Comparison of ENCODE assay signal across 12 cellular contexts in the genomic region with DNA sequence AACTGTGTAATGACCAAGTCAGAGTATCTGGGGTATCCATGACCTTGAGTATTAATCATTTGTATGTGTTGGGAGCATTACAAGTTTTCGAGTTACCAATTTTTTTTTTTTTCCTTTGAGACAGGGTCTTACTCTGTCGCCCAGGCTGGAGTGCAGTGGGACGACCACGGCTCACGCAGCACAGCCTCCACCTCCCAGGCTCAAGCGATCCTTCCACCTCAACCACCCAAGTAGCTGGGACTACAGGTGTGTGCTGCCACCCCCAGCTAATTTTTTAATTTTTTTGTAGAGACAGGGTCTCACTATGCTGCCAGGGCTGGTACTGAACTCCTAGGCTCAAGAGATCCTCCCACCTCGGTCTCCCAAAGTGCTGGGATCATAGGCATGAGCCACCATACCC. TPM values are rescaled to one million over a fixed set of nuclear protein-coding genes. Genes with fewer than 3 reads are reported as not detected.
A peak's percentile ranks its signal among the peaks of the same experiment; 100 is the strongest.
DNase-seq lines count a peak whose midpoint lies in the region; ATAC-seq, FAIRE-seq and TF ChIP-seq lines count a peak whose summit lies in the region.
"Had no signal": no experiment of that assay in that cellular context is flagged by ENCODE, and none has a peak within 500 bp of the region (broad histone marks: within the 10 kb centered on the region; RNA-seq: fewer than 3 reads in every experiment).

No MANE protein-coding gene starts in this region.

- no peak overlapping the region for H2AFZ ChIP-seq in HepG2 (ENCODE audit: low read length)

- H3K36me3 Mint-ChIP-seq in chondrocyte (ENCODE audit: low read depth) = peaks cover 29% of the 10 kb centered on the region
- peaks cover 0 to 19% (median 1%) of the 10 kb centered on the region in 3 donors for H3K36me3 Mint-ChIP-seq in naive thymus-derived CD8-positive, alpha-beta T cell

- H3K36me3 ChIP-seq in liver (ENCODE audit: control insufficient read depth in 4 of 4, insufficient read depth in 3 of 4, low read depth in 1 of 4, low read length in 3 of 4) (peaks cover 0 to 5% (median 0%) of the 10 kb centered on the region in 4 donors), HepG2 (replicated peaks in 1 of 2; ENCODE audit: control insufficient read depth in 1 of 2, insufficient read depth in 2 of 2, low read length in 2 of 2) (peaks cover 8 to 18% of the 10 kb centered on the region in 2 experiments; a peak in 4 of 5 replicates), aorta (ENCODE audit: control insufficient read depth in 1 of 2, insufficient read depth in 2 of 2, low read length in 1 of 2) (peaks cover 0 to 2% of the 10 kb centered on the region in 2 donors)

- POLR2A ChIA-PET in HepG2 (lab: Yijun Ruan, JAX) = no interaction called here
- POLR2A ChIA-PET in naive thymus-derived CD8-positive, alpha-beta T cell (lab: Charles Lee) = interaction anchor here (0.6 to 2.0 kb wide), 2 partner anchors 20 to 60 kb away, joined by 5 to 15 read pairs; partner anchors contain the start of gene SSH1

- 96% methylated on average over 7 of the region's 7 CpGs for WGBS in liver
- WGBS in HepG2 (ENCODE audit: low lambda C conversion rate) = 95% methylated on average over 7 of the region's 7 CpGs
- 50 to 63% methylated on average over 7 of the region's 7 CpGs for WGBS in aorta, 2 donors

- H3K4me1 Mint-ChIP-seq in chondrocyte (ENCODE audit: low read depth) = peaks cover 92% of the 10 kb centered on the region
- H3K4me1 Mint-ChIP-seq in naive thymus-derived CD8-positive, alpha-beta T cell = peaks cover 18 to 42% (median 35%) of the 10 kb centered on the region in 4 donors

- TF ChIP-seq EP300 in HepG2 (IDR thresholded peaks at IDR 0.05; ENCODE audit: low read depth in 2 of 2, low read length in 2 of 2) (no peak), HepG2 (CRISPR knock-in tag; IDR thresholded peaks at IDR 0.05; ENCODE audit: borderline replicate concordance) (no peak)

- no peak for TF ChIP-seq POLR2A in HepG2 (IDR thresholded peaks at IDR 0.05; ENCODE audit: insufficient read depth in 1 of 2, low read depth in 2 of 2, low read length in 2 of 2)

- no peaks in the 10 kb centered on the region for H3K27me3 ChIP-seq in liver (ENCODE audit: control insufficient read depth in 4 of 4, insufficient read depth in 4 of 4, low read length in 3 of 4)
- H3K27me3 ChIP-seq in HepG2 (ENCODE audit: control insufficient read depth in 1 of 2, insufficient read depth in 2 of 2, low read length in 2 of 2) = no peaks in the 10 kb centered on the region
- no peaks in the 10 kb centered on the region for H3K27me3 ChIP-seq in aorta (ENCODE audit: control insufficient read depth in 1 of 2, insufficient read depth in 2 of 2, low read length in 1 of 2)

- H3K4me3 Mint-ChIP-seq in chondrocyte (ENCODE audit: unreplicated experiment) = peak overlapping the region; percentile 48
- peak overlapping the region in 2 of 10 donors; percentile 55 to 72 for H3K4me3 Mint-ChIP-seq in naive thymus-derived CD8-positive, alpha-beta T cell

- no peaks in the 10 kb centered on the region for H4K20me1 ChIP-seq in HepG2 (ENCODE audit: insufficient read depth, low read length)

- ATAC-seq in HepG2 (no peak), aorta (ENCODE audit: low FRiP score) (no peak)
- ATAC-seq in naive thymus-derived CD8-positive, alpha-beta T cell = no peak

- CTCF ChIA-PET in HepG2 (lab: Yijun Ruan, JAX; ENCODE audit: low intra/inter-chr PET ratio, low total read pairs) = no interaction called here

- H3K4me2 ChIP-seq in HepG2 (ENCODE audit: low read depth, low read length) = no peak overlapping the region

- H3K27me3 Mint-ChIP-seq in chondrocyte (ENCODE audit: low read depth) = no peaks in the 10 kb centered on the region
- H3K27me3 Mint-ChIP-seq in naive thymus-derived CD8-positive, alpha-beta T cell = no peaks in the 10 kb centered on the region

- TF ChIP-seq CTCF in liver (IDR thresholded peaks at IDR 0.05; ENCODE audit: low read depth, low read length, missing input control) = no peak
- TF ChIP-seq CTCF in HepG2 (CRISPR knock-in tag; IDR thresholded peaks at IDR 0.05) = no peak
- TF ChIP-seq CTCF in chondrocyte (IDR thresholded peaks at IDR 0.05) = no peak

- peak overlapping the region; percentile 100 for H3K27ac Mint-ChIP-seq in chondrocyte (ENCODE audit: unreplicated experiment)
- peak overlapping the region in 7 of 10 donors; percentile 49 to 96 (median 79) for H3K27ac Mint-ChIP-seq in naive thymus-derived CD8-positive, alpha-beta T cell

- BruUV-seq in HepG2 (replicated peaks; lab: Mats Ljungman, UMichigan) = no TSS peak

- H3K79me2 ChIP-seq in HepG2 (ENCODE audit: insufficient read depth, low read length) = no peaks in the 10 kb centered on the region

- H3K4me3 ChIP-seq in liver (ENCODE audit: low read depth in 1 of 3, low read length in 3 of 3) = no peak overlapping the region
- H3K4me3 ChIP-seq in HepG2 (replicated peaks in 1 of 3; ENCODE audit: insufficient read depth in 1 of 3, low read depth in 2 of 3, low read length in 3 of 3) = no peak overlapping the region
- H3K4me3 ChIP-seq in aorta (ENCODE audit: low read length in 2 of 2) = no peak overlapping the region

- no peak for TF ChIP-seq RAD21 in liver (IDR thresholded peaks at IDR 0.05)
- no peak for TF ChIP-seq RAD21 in HepG2 (CRISPR knock-in tag; IDR thresholded peaks at IDR 0.05)

- peak overlapping the region; percentile 71 to 81 for H3K27ac ChIP-seq in liver (ENCODE audit: low read depth in 1 of 2, low read length in 2 of 2)
- no peak overlapping the region for H3K27ac ChIP-seq in HepG2 (ENCODE audit: extremely low read length, insufficient read depth, low read length)
- peak overlapping the region; percentile 68 to 100 for H3K27ac ChIP-seq in aorta (ENCODE audit: low read depth in 1 of 2, low read length in 2 of 2)

- peaks cover 2 to 31% (median 17%) of the 10 kb centered on the region in 4 donors for H3K4me1 ChIP-seq in liver (ENCODE audit: control insufficient read depth in 4 of 4, insufficient read depth in 4 of 4, low read length in 3 of 4)
- H3K4me1 ChIP-seq in HepG2 (ENCODE audit: insufficient read depth, low read length) = peaks cover 27% of the 10 kb centered on the region
- peaks cover 0 to 9% of the 10 kb centered on the region in 2 donors for H3K4me1 ChIP-seq in aorta (ENCODE audit: control insufficient read depth in 1 of 2, insufficient read depth in 2 of 2, low read length in 2 of 2)

- in situ Hi-C loops in HepG2 (cut with HindIII; ENCODE audit: extremely low pct_ligation_motif_present, low pct_unique_long_range_greater_than_20kb) = no loop called here

- no peak for FAIRE-seq in HepG2 (lab: Jason Lieb, UNC)
- FAIRE-seq: frontal cortex, TTC549 had no signal

- intact Hi-C loops in HepG2 (cut with micrococcal nuclease; ENCODE audit: unreplicated experiment) = no loop called here
- intact Hi-C loops in aorta (cut with DNase I) = loop anchor here (5.0 to 10.0 kb wide), 2 partner anchors 35 to 113 kb away; no protein-coding TSS in a partner anchor

- H3K9me3 Mint-ChIP-seq in chondrocyte (ENCODE audit: low read depth) = no peaks in the 10 kb centered on the region
- H3K9me3 Mint-ChIP-seq in naive thymus-derived CD8-positive, alpha-beta T cell = no peaks in the 10 kb centered on the region
- H3K9me3 Mint-ChIP-seq: CD8-positive, alpha-beta T cell had no signal

- no peaks in the 10 kb centered on the region for H3K9me3 ChIP-seq in liver (ENCODE audit: control insufficient read depth in 4 of 4, low read length in 3 of 4)
- H3K9me3 ChIP-seq in HepG2 (ENCODE audit: low read length) = no peaks in the 10 kb centered on the region
- H3K9me3 ChIP-seq in aorta (ENCODE audit: control insufficient read depth, low read length) = no peaks in the 10 kb centered on the region

- H3K9ac ChIP-seq in liver (ENCODE audit: low read depth in 1 of 2, low read length in 2 of 2) = no peak overlapping the region
- H3K9ac ChIP-seq in HepG2 (ENCODE audit: insufficient read depth, low read depth, low read length) = no peak overlapping the region

- DNase-seq in HepG2 (ENCODE audit: low spot score) (no peak), chondrocyte (ENCODE audit: low spot score) (no peak), aorta (no peak), DMS79 treated with DMSO at 0.1 percent for 48 hours (lab: John Stamatoyannopoulos, UW) (no peak), Kasumi-1 (lab: John Stamatoyannopoulos, UW) (no peak), RKO (ENCODE audit: low spot score) (no peak)
- no peak for DNase-seq in naive thymus-derived CD8-positive, alpha-beta T cell

RNA-seq across cellular contexts. Expression of gene SSH1, which starts 19.7 kb away (rescaled TPM):
- 1 to 10 TPM; 4.7 to 8.5 TPM for total RNA-seq in liver
- polyA plus RNA-seq in liver = 1 to 10 TPM; 4.5 to 5.6 TPM
- total RNA-seq in HepG2 (2016; rRNA removed; fragmentation: Illumina TruSeq; extraction: Trizol) = 4.5 and 4.8 TPM in 2 replicates
- 3.0 and 3.8 TPM in 2 replicates for total RNA-seq in HepG2 (2016; cell fraction: cytosol; rRNA removed; fragmentation: Illumina TruSeq; extraction: Trizol; ENCODE audit: low read depth)
- total RNA-seq in HepG2 (2016; cell fraction: insoluble cytoplasmic fraction; rRNA removed; fragmentation: Illumina TruSeq; extraction: Trizol) = 4.2 and 4.4 TPM in 2 replicates
- total RNA-seq in HepG2 (2016; cell fraction: membrane; rRNA removed; fragmentation: Illumina TruSeq; extraction: Trizol) = 7.9 and 8.2 TPM in 2 replicates
- total RNA-seq in HepG2 (2016; cell fraction: nucleus; rRNA removed; fragmentation: Illumina TruSeq; extraction: Trizol) = 7.0 and 7.7 TPM in 2 replicates
- 4.3 and 4.9 TPM in 2 replicates for polyA plus RNA-seq in HepG2 (2011; rRNA removed)
- polyA plus RNA-seq in HepG2 (2011; cell fraction: cytosol; rRNA removed) = 3.1 TPM in 2 replicates
- 5.7 and 6.9 TPM in 2 replicates for polyA plus RNA-seq in HepG2 (2011; cell fraction: nucleus; rRNA removed)
- 3.6 and 4.3 TPM in 2 replicates for polyA plus RNA-seq in HepG2 (2012)
- 3.1 and 3.9 TPM in 2 replicates for polyA plus RNA-seq in HepG2 (2016; cell fraction: cytosol; fragmentation: Illumina TruSeq; extraction: Trizol; ENCODE audit: low read depth)
- 4.8 and 5.2 TPM in 2 replicates for polyA plus RNA-seq in HepG2 (2016; cell fraction: insoluble cytoplasmic fraction; fragmentation: Illumina TruSeq; extraction: Trizol; ENCODE audit: low read depth)
- 5.0 and 6.1 TPM in 2 replicates for polyA plus RNA-seq in HepG2 (2016; cell fraction: membrane; fragmentation: Illumina TruSeq; extraction: Trizol; ENCODE audit: low read depth)
- 5.5 and 5.7 TPM in 2 replicates for polyA plus RNA-seq in HepG2 (2016; cell fraction: nucleus; fragmentation: Illumina TruSeq; extraction: Trizol; ENCODE audit: insufficient read depth, low read depth)
- 14.1 and 22.8 TPM in 2 replicates for polyA minus RNA-seq in HepG2 (2011; rRNA and poly(A)+ RNA removed; ENCODE audit: low replicate concordance)
- 4.2 and 5.0 TPM in 2 replicates for polyA minus RNA-seq in HepG2 (2011; cell fraction: cytosol; rRNA and poly(A)+ RNA removed)
- 8.1 and 8.6 TPM in 2 replicates for polyA minus RNA-seq in HepG2 (2011; cell fraction: nucleus; rRNA and poly(A)+ RNA removed)
- total RNA-seq in chondrocyte = 125 to 138 TPM (median 127 TPM) in 3 replicates
- total RNA-seq in naive thymus-derived CD8-positive, alpha-beta T cell = 10 to 100 TPM; 29.6 to 30.1 TPM
- polyA plus RNA-seq in naive thymus-derived CD8-positive, alpha-beta T cell = 1 to 10 TPM; 3.9 to 9.0 (median 6.0) TPM
- 10 to 100 TPM; 60.4 to 61.6 TPM for total RNA-seq in aorta
- 10 to 100 TPM in 1 of 2 donors, 1 to 10 TPM in 1; 5.3 to 10.0 TPM for polyA plus RNA-seq in aorta

RNA-seq across cellular contexts. Expression of gene DAO, which starts 42.2 kb away (rescaled TPM):
- total RNA-seq in liver (10 to 100 TPM in 1 of 2 donors, under 1 TPM in 1; 0.84 to 28.3 TPM), HepG2 (2016; rRNA removed; fragmentation: Illumina TruSeq; extraction: Trizol) (0.82 and 1.1 TPM in 2 replicates), chondrocyte (not detected in 3 replicates), aorta (not detected)
- polyA plus RNA-seq in liver (10 to 100 TPM; 17.6 to 51.4 TPM), HepG2 (2011; rRNA removed) (0.34 and 0.48 TPM in 2 replicates), aorta (not detected)
- 0.44 and 0.51 TPM in 2 replicates for total RNA-seq in HepG2 (2016; cell fraction: cytosol; rRNA removed; fragmentation: Illumina TruSeq; extraction: Trizol; ENCODE audit: low read depth)
- total RNA-seq in HepG2 (2016; cell fraction: insoluble cytoplasmic fraction; rRNA removed; fragmentation: Illumina TruSeq; extraction: Trizol) = 0.97 and 2.2 TPM in 2 replicates
- 0.79 and 1.1 TPM in 2 replicates for total RNA-seq in HepG2 (2016; cell fraction: membrane; rRNA removed; fragmentation: Illumina TruSeq; extraction: Trizol)
- 1.0 and 1.2 TPM in 2 replicates for total RNA-seq in HepG2 (2016; cell fraction: nucleus; rRNA removed; fragmentation: Illumina TruSeq; extraction: Trizol)
- 0.64 and 0.65 TPM in 2 replicates for polyA plus RNA-seq in HepG2 (2011; cell fraction: cytosol; rRNA removed)
- polyA plus RNA-seq in HepG2 (2011; cell fraction: nucleus; rRNA removed) = 0.48 and 0.59 TPM in 2 replicates
- polyA plus RNA-seq in HepG2 (2012) = 0.23 and 0.43 TPM in 2 replicates
- 0.54 and 0.55 TPM in 2 replicates for polyA plus RNA-seq in HepG2 (2016; cell fraction: cytosol; fragmentation: Illumina TruSeq; extraction: Trizol; ENCODE audit: low read depth)
- 1.6 and 1.7 TPM in 2 replicates for polyA plus RNA-seq in HepG2 (2016; cell fraction: insoluble cytoplasmic fraction; fragmentation: Illumina TruSeq; extraction: Trizol; ENCODE audit: low read depth)
- 0.45 and 0.80 TPM in 2 replicates for polyA plus RNA-seq in HepG2 (2016; cell fraction: membrane; fragmentation: Illumina TruSeq; extraction: Trizol; ENCODE audit: low read depth)
- polyA plus RNA-seq in HepG2 (2016; cell fraction: nucleus; fragmentation: Illumina TruSeq; extraction: Trizol; ENCODE audit: insufficient read depth, low read depth) = 1.6 and 1.7 TPM in 2 replicates
- polyA minus RNA-seq in HepG2 (2011; rRNA and poly(A)+ RNA removed; ENCODE audit: low replicate concordance) = 0.68 TPM in 1 of 2 replicates, not detected in the other
- not detected in 2 replicates for polyA minus RNA-seq in HepG2 (2011; cell fraction: cytosol; rRNA and poly(A)+ RNA removed)
- 0.52 TPM in 1 of 2 replicates, not detected in the other for polyA minus RNA-seq in HepG2 (2011; cell fraction: nucleus; rRNA and poly(A)+ RNA removed)
- not detected for total RNA-seq in naive thymus-derived CD8-positive, alpha-beta T cell
- polyA plus RNA-seq in naive thymus-derived CD8-positive, alpha-beta T cell = not detected
- total RNA-seq: CD8-positive, alpha-beta T cell; frontal cortex had no signal
- polyA plus RNA-seq: neural cell had no signal
